Comparison of ENCODE assay signal across 8 cellular contexts in the genomic region with DNA sequence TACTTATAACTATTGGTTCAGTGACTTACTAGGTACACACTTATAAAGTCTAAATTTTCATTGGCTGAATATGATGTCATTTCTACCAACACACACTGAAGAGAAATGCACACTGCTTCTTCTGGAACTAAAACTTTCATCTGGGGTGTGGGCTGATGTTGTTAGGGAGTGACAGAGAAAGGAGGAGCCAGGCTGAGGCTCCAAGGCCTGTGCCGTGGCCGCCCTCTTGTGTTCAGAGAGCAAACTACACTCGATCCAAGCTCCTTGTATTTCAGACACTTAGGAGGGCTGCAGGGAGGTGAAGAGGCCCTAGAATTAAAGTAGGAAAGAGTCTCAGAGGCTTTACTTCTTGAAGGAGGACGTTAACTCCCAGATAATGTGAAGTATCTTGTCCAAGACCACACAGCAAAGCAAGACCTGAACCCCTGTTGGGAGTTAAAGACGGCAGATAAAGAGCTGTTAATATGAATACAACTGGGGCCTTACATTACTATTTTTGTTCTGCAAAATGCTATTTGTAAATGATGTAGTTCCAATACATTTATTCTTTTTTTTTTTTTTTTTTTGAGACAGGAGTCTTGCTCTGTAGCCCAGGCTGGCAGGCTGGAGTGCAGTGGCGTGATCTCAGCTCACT.
DNase-seq lines count a peak whose midpoint lies in the region; ATAC-seq and TF ChIP-seq lines count a peak whose summit lies in the region.

No MANE protein-coding gene starts in this region.

- peak; percentile 78 for TF ChIP-seq RAD21 in HCT116 (IDR thresholded peaks at IDR 0.05; ENCODE audit: low read depth)

- no peak overlapping the region for H3K4me3 Mint-ChIP-seq in T-helper 17 cell
- H3K4me3 Mint-ChIP-seq in activated naive CD8-positive, alpha-beta T cell treated with anti-CD3 and anti-CD28 coated beads, Interleukin-2, amount 50 U/mL, for 24 hours: no peak overlapping the region

- peak; percentile 93 for ATAC-seq in HCT116
- peak; percentile 93 for ATAC-seq in T-helper 17 cell
- ATAC-seq in activated naive CD8-positive, alpha-beta T cell treated with anti-CD3 and anti-CD28 coated beads, Interleukin-2, amount 50 U/mL, for 24 hours: peak; percentile 75
- ATAC-seq in HG03469 (IDR thresholded peaks at IDR 0.05; ENCODE audit: unreplicated experiment): no peak

- CTCF ChIA-PET in HCT116 (lab: Charles Lee): interaction anchor here (0.7 to 4.7 kb wide), 23 partner anchors 9 to 467 kb away, joined by 3 to 82 read pairs (median 3); no protein-coding TSS in a partner anchor

- H3K9me3 Mint-ChIP-seq in activated naive CD8-positive, alpha-beta T cell treated with anti-CD3 and anti-CD28 coated beads, Interleukin-2, amount 50 U/mL, for 24 hours: no peaks in the 10 kb centered on the region

- H3K9me2 ChIP-seq in HCT116 (ENCODE audit: insufficient read depth): no peaks in the 10 kb centered on the region

- no peak overlapping the region for H3K9ac ChIP-seq in HCT116 (ENCODE audit: low read length)

- H4K20me1 ChIP-seq in HCT116 (ENCODE audit: insufficient read depth): no peaks in the 10 kb centered on the region

- H3K4me1 Mint-ChIP-seq in T-helper 17 cell: peaks cover 22% of the 10 kb centered on the region
- peaks cover 5% of the 10 kb centered on the region for H3K4me1 Mint-ChIP-seq in activated naive CD8-positive, alpha-beta T cell treated with anti-CD3 and anti-CD28 coated beads, Interleukin-2, amount 50 U/mL, for 24 hours

- TF ChIP-seq POLR2A in HCT116 (IDR thresholded peaks at IDR 0.05; ENCODE audit: borderline replicate concordance, extremely low read depth, insufficient read depth, insufficient read length): no peak

- H3K4me3 ChIP-seq in GM12864 (ENCODE audit: low read depth, low read length) (no peak overlapping the region), HCT116 (replicated peaks in 1 of 2; ENCODE audit: low read depth in 1 of 2, low read length in 2 of 2) (no peak overlapping the region), left ventricle myocardium inferior (no peak overlapping the region), retinal pigment epithelial cell (ENCODE audit: low read length) (no peak overlapping the region)

- peaks cover 9% of the 10 kb centered on the region in 2 experiments; a peak in 3 of 4 replicates for H3K36me3 ChIP-seq in HCT116 (ENCODE audit: control insufficient read depth in 1 of 2, insufficient read depth in 2 of 2, low read length in 2 of 2)
- peaks cover 22% of the 10 kb centered on the region for H3K36me3 ChIP-seq in left ventricle myocardium inferior

- POLR2A ChIA-PET in HCT116 (lab: Charles Lee): interaction anchor here (1.0 to 1.2 kb wide), 2 partner anchors 11 to 444 kb away, joined by 3 to 5 read pairs; no protein-coding TSS in a partner anchor

- no peaks in the 10 kb centered on the region for H3K27me3 Mint-ChIP-seq in T-helper 17 cell
- no peaks in the 10 kb centered on the region for H3K27me3 Mint-ChIP-seq in activated naive CD8-positive, alpha-beta T cell treated with anti-CD3 and anti-CD28 coated beads, Interleukin-2, amount 50 U/mL, for 24 hours

- no peak overlapping the region for H3K27ac Mint-ChIP-seq in T-helper 17 cell
- no peak overlapping the region for H3K27ac Mint-ChIP-seq in activated naive CD8-positive, alpha-beta T cell treated with anti-CD3 and anti-CD28 coated beads, Interleukin-2, amount 50 U/mL, for 24 hours

- no peaks in the 10 kb centered on the region for H3K79me2 ChIP-seq in HCT116 (ENCODE audit: insufficient read depth, low read length)

- no peak overlapping the region for H3K4me2 ChIP-seq in HCT116 (ENCODE audit: low read length)

- no peaks in the 10 kb centered on the region for H3K27me3 ChIP-seq in HCT116 (ENCODE audit: insufficient read depth, low read length)
- H3K27me3 ChIP-seq in left ventricle myocardium inferior (ENCODE audit: low read depth): no peaks in the 10 kb centered on the region

- no peaks in the 10 kb centered on the region for H3K9me3 ChIP-seq in HCT116 (ENCODE audit: control insufficient read depth in 1 of 2, insufficient read depth in 1 of 2, low read depth in 1 of 2, low read length in 2 of 2)
- H3K9me3 ChIP-seq in T-helper 17 cell (ENCODE audit: control insufficient read depth, low read length, poor library complexity, severe bottlenecking): no peaks in the 10 kb centered on the region
- no peaks in the 10 kb centered on the region for H3K9me3 ChIP-seq in left ventricle myocardium inferior (replicated peaks)

- DNase-seq in GM12864 (ENCODE audit: low read depth) (peak; percentile 56), HCT116 (ENCODE audit: low read depth, low spot score) (peak; percentile 66), MV-4-11 (lab: John Stamatoyannopoulos, UW) (peak; percentile 71), T-helper 17 cell (peak; percentile 42 to 72 (median 53)), left ventricle myocardium inferior (peak; percentile 75), retinal pigment epithelial cell (ENCODE audit: low read depth) (no peak)
- peak; percentile 81 for DNase-seq in activated naive CD8-positive, alpha-beta T cell treated with anti-CD3 and anti-CD28 coated beads, Interleukin-2, amount 50 U/mL, for 24 hours

- no peak overlapping the region for H3K27ac ChIP-seq in HCT116 (ENCODE audit: low read depth, low read length)
- H3K27ac ChIP-seq in left ventricle myocardium inferior (replicated peaks): no peak overlapping the region

- intact Hi-C loops in HCT116 (cut with micrococcal nuclease): loop anchor here (1.0 kb wide), 1 partner anchor 32 kb away; no protein-coding TSS in a partner anchor
- intact Hi-C loops in left ventricle myocardium inferior (cut with micrococcal nuclease): loop anchor here (2.0 to 5.0 kb wide), 2 partner anchors 40 to 185 kb away; no protein-coding TSS in a partner anchor

- RAD21 ChIA-PET in HCT116 (lab: Charles Lee; ENCODE audit: low non-redundant PET in 1 of 2, low total read pairs in 2 of 2, uncharacterized antibody in 2 of 2, unreplicated experiment in 2 of 2): interaction anchor here (0.6 to 1.2 kb wide), 5 partner anchors 42 to 610 kb away, joined by 3 to 8 read pairs (median 3); no protein-coding TSS in a partner anchor

- BruUV-seq in HCT116 (replicated peaks; lab: Mats Ljungman, UMichigan): no TSS peak

- TF ChIP-seq CTCF in GM12864 (IDR thresholded peaks at IDR 0.05; ENCODE audit: low read depth, low read length, missing control alignments) (peak; percentile 96), HCT116 (IDR thresholded peaks at IDR 0.05 in 2 of 3, conservative IDR thresholded peaks at IDR 0.05 in 1 of 3; ENCODE audit: borderline replicate concordance in 1 of 3, insufficient read depth in 1 of 3, low read depth in 2 of 3, low read length in 2 of 3) (peak; percentile 75 to 87 (median 81)), left ventricle myocardium inferior (IDR thresholded peaks at IDR 0.05; ENCODE audit: borderline replicate concordance) (peak; percentile 94), retinal pigment epithelial cell (conservative IDR thresholded peaks at IDR 0.05; ENCODE audit: low read depth, low read length) (peak; percentile 90)

- no peak overlapping the region for H2AFZ ChIP-seq in HCT116 (ENCODE audit: low read depth, low read length, poor library complexity, severe bottlenecking)

- peaks cover 10% of the 10 kb centered on the region for H3K36me3 Mint-ChIP-seq in T-helper 17 cell (ENCODE audit: low read depth)
- peaks cover 16% of the 10 kb centered on the region for H3K36me3 Mint-ChIP-seq in activated naive CD8-positive, alpha-beta T cell treated with anti-CD3 and anti-CD28 coated beads, Interleukin-2, amount 50 U/mL, for 24 hours (ENCODE audit: low read depth)

- peaks cover 7 to 8% of the 10 kb centered on the region in 2 experiments; a peak in 2 of 4 replicates for H3K4me1 ChIP-seq in HCT116 (ENCODE audit: control insufficient read depth in 1 of 2, insufficient read depth in 2 of 2, low read length in 2 of 2)
- peaks cover 34% of the 10 kb centered on the region for H3K4me1 ChIP-seq in left ventricle myocardium inferior

TF ChIP-seq in HCT116, 20 proteins besides CTCF, POLR2A, EP300 and RAD21 (continues in another document):
- TF ChIP-seq EZH2 (IDR thresholded peaks at IDR 0.05) (no peak), SIN3A (IDR thresholded peaks at IDR 0.05; ENCODE audit: low read depth) (no peak), CBX3 (IDR thresholded peaks at IDR 0.05; ENCODE audit: low read depth) (no peak), ELF1 (IDR thresholded peaks at IDR 0.05; ENCODE audit: borderline replicate concordance, low read depth) (no peak), FOSL1 (IDR thresholded peaks at IDR 0.05; ENCODE audit: low read depth) (no peak), EZH2phosphoT487 (IDR thresholded peaks at IDR 0.05; ENCODE audit: borderline replicate concordance) (no peak)
- TF ChIP-seq, protein P1, sequence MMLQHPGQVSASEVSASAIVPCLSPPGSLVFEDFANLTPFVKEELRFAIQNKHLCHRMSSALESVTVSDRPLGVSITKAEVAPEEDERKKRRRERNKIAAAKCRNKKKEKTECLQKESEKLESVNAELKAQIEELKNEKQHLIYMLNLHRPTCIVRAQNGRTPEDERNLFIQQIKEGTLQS (IDR thresholded peaks at IDR 0.05): no peak
- TF ChIP-seq, protein P2, sequence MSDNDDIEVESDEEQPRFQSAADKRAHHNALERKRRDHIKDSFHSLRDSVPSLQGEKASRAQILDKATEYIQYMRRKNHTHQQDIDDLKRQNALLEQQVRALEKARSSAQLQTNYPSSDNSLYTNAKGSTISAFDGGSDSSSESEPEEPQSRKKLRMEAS (IDR thresholded peaks at IDR 0.05): no peak
- TF ChIP-seq, protein P3, sequence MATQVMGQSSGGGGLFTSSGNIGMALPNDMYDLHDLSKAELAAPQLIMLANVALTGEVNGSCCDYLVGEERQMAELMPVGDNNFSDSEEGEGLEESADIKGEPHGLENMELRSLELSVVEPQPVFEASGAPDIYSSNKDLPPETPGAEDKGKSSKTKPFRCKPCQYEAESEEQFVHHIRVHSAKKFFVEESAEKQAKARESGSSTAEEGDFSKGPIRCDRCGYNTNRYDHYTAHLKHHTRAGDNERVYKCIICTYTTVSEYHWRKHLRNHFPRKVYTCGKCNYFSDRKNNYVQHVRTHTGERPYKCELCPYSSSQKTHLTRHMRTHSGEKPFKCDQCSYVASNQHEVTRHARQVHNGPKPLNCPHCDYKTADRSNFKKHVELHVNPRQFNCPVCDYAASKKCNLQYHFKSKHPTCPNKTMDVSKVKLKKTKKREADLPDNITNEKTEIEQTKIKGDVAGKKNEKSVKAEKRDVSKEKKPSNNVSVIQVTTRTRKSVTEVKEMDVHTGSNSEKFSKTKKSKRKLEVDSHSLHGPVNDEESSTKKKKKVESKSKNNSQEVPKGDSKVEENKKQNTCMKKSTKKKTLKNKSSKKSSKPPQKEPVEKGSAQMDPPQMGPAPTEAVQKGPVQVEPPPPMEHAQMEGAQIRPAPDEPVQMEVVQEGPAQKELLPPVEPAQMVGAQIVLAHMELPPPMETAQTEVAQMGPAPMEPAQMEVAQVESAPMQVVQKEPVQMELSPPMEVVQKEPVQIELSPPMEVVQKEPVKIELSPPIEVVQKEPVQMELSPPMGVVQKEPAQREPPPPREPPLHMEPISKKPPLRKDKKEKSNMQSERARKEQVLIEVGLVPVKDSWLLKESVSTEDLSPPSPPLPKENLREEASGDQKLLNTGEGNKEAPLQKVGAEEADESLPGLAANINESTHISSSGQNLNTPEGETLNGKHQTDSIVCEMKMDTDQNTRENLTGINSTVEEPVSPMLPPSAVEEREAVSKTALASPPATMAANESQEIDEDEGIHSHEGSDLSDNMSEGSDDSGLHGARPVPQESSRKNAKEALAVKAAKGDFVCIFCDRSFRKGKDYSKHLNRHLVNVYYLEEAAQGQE (IDR thresholded peaks at IDR 0.05; ENCODE audit: low read depth): no peak
